In genomic region chr1:145990249-145991097, GRCh38 we compare ENCODE assay signal across 9 cellular contexts. TPM values are rescaled to one million over a fixed set of nuclear protein-coding genes. Genes with fewer than 3 reads are reported as not detected.
DNase-seq lines count a peak whose midpoint lies in the region; ATAC-seq and TF ChIP-seq lines count a peak whose summit lies in the region.
"Had no signal": no experiment of that assay in that cellular context is flagged by ENCODE, and none has a peak within 500 bp of the region (broad histone marks: within the 10 kb centered on the region; RNA-seq: fewer than 3 reads in every experiment).

No MANE protein-coding gene starts in this region.

- H3K27me3 Mint-ChIP-seq in activated CD8-positive, alpha-beta memory T cell treated with anti-CD3 and anti-CD28 coated beads, Interleukin-2, amount 10 ng/mL, durations not matched to agents 7 days and 5 days, result no peaks in the 10 kb centered on the region

- ATAC-seq in activated CD8-positive, alpha-beta memory T cell treated with anti-CD3 and anti-CD28 coated beads, Interleukin-2, amount 10 ng/mL, durations not matched to agents 7 days and 5 days, result no peak
- ATAC-seq in right lobe of liver, result peak; percentile 5 to 31 (median 26)
- ATAC-seq in GM21619 (IDR thresholded peaks at IDR 0.05; ENCODE audit: unreplicated experiment), result no peak

- H3K4me3 ChIP-seq in right lobe of liver (no peak overlapping the region), tibial nerve (no peak overlapping the region)
- H3K4me3 ChIP-seq: BLaER1 had no signal

- H3K27ac ChIP-seq in right lobe of liver (peak overlapping the region in 1 of 3 donors; percentile 37), tibial nerve (peak overlapping the region in 3 of 4 donors; percentile 94 to 99 (median 97))
- H3K27ac ChIP-seq: BLaER1 had no signal

- peaks cover 34% of the 10 kb centered on the region for H3K36me3 Mint-ChIP-seq in activated CD8-positive, alpha-beta memory T cell treated with anti-CD3 and anti-CD28 coated beads, Interleukin-2, amount 10 ng/mL, durations not matched to agents 7 days and 5 days

- H3K27me3 ChIP-seq in right lobe of liver, result no peaks in the 10 kb centered on the region
- H3K27me3 ChIP-seq in tibial nerve, result no peaks in the 10 kb centered on the region
- H3K27me3 ChIP-seq: BLaER1 had no signal

- no peak overlapping the region for H3K27ac Mint-ChIP-seq in activated CD8-positive, alpha-beta memory T cell treated with anti-CD3 and anti-CD28 coated beads, Interleukin-2, amount 10 ng/mL, durations not matched to agents 7 days and 5 days

- peaks cover 0 to 49% (median 18%) of the 10 kb centered on the region in 4 donors for H3K4me1 ChIP-seq in right lobe of liver
- H3K4me1 ChIP-seq in tibial nerve, result peaks cover 0 to 40% (median 8%) of the 10 kb centered on the region in 4 donors

- H3K9me3 Mint-ChIP-seq in activated CD8-positive, alpha-beta memory T cell treated with anti-CD3 and anti-CD28 coated beads, Interleukin-2, amount 10 ng/mL, durations not matched to agents 7 days and 5 days (ENCODE audit: low read depth), result no peaks in the 10 kb centered on the region

- peak; percentile 39 for TF ChIP-seq POLR2A in right lobe of liver (IDR thresholded peaks at IDR 0.05)
- TF ChIP-seq POLR2A in tibial nerve (IDR thresholded peaks at IDR 0.05), result no peak

- peak in 1 of 2 donors; percentile 49 for TF ChIP-seq EP300 in tibial nerve (IDR thresholded peaks at IDR 0.05)

- 64% methylated on average over 7 of the region's 7 CpGs for WGBS in right lobe of liver (ENCODE audit: insufficient coverage, low coverage, low lambda C conversion rate, missing lambda C conversion rate)
- 84 to 87% methylated on average over 7 of the region's 7 CpGs for WGBS in tibial nerve, 2 donors

- peak; percentile 51 for DNase-seq in activated CD8-positive, alpha-beta memory T cell treated with anti-CD3 and anti-CD28 coated beads, Interleukin-2, amount 50 U/mL, for 48 hours
- DNase-seq in activated CD8-positive, alpha-beta memory T cell treated with anti-CD3 and anti-CD28 coated beads, Interleukin-2, amount 10 ng/mL, durations not matched to agents 7 days and 5 days, result no peak
- DNase-seq in amniotic epithelial cell (ENCODE audit: low read depth), result peak; percentile 54
- peak in 1 of 3 donors; percentile 41 for DNase-seq in right lobe of liver
- no peak for DNase-seq in tibial nerve (ENCODE audit: low spot score in 2 of 2)
- no peak for DNase-seq in stimulated activated naive CD4-positive, alpha-beta T cell treated with Interleukin-2 at 50 U/mL for 16 hours (lab: John Stamatoyannopoulos, UW)
- DNase-seq in globus pallidus (ENCODE audit: low spot score), result no peak

- H3K4me3 Mint-ChIP-seq in activated CD8-positive, alpha-beta memory T cell treated with anti-CD3 and anti-CD28 coated beads, Interleukin-2, amount 10 ng/mL, durations not matched to agents 7 days and 5 days, result no peak overlapping the region

- TF ChIP-seq CTCF in right lobe of liver (IDR thresholded peaks at IDR 0.05) (no peak), tibial nerve (IDR thresholded peaks at IDR 0.05) (no peak)

- H3K36me3 ChIP-seq in right lobe of liver (peaks cover 0 to 30% (median 24%) of the 10 kb centered on the region in 4 donors), tibial nerve (peaks cover 22 to 32% (median 26%) of the 10 kb centered on the region in 3 donors)

- H3K4me1 Mint-ChIP-seq in activated CD8-positive, alpha-beta memory T cell treated with anti-CD3 and anti-CD28 coated beads, Interleukin-2, amount 10 ng/mL, durations not matched to agents 7 days and 5 days, result peaks cover 46% of the 10 kb centered on the region

- H3K9me3 ChIP-seq in right lobe of liver (no peaks in the 10 kb centered on the region), tibial nerve (no peaks in the 10 kb centered on the region)
- H3K9me3 ChIP-seq: BLaER1 had no signal

- CTCF ChIA-PET in activated CD8-positive, alpha-beta memory T cell treated with anti-CD3 and anti-CD28 coated beads, Interleukin-2, amount 10 ng/mL, durations not matched to agents 7 days and 5 days (lab: Charles Lee), result interaction anchor here (0.9 to 13.2 kb wide), 6 partner anchors 11 to 45 kb away, joined by 3 to 160 read pairs (median 4); no protein-coding TSS in a partner anchor

- intact Hi-C loops in right lobe of liver (cut with DNase I), result no loop called here

RNA-seq across cellular contexts. Expression of gene TXNIP, which starts 5.9 kb away (rescaled TPM):
- total RNA-seq in activated CD8-positive, alpha-beta memory T cell treated with anti-CD3 and anti-CD28 coated beads, Interleukin-2, amount 10 ng/mL, durations not matched to agents 7 days and 5 days, result 100 to 1,000 TPM; 127 to 207 TPM
- total RNA-seq in right lobe of liver (100 to 1,000 TPM in 3 of 6 experiments, 10 to 100 TPM in 3; 56.3 to 398 (median 134) TPM), tibial nerve (1,000 to 10,000 TPM; 1,863 to 2,525 (median 2,185) TPM)

RNA-seq across cellular contexts. Expression of gene POLR3GL, which starts 26.0 kb away (rescaled TPM):
- 10 to 100 TPM; 23.5 to 29.1 TPM for total RNA-seq in activated CD8-positive, alpha-beta memory T cell treated with anti-CD3 and anti-CD28 coated beads, Interleukin-2, amount 10 ng/mL, durations not matched to agents 7 days and 5 days
- 10 to 100 TPM in 4 of 6 experiments, 1 to 10 TPM in 2; 8.4 to 14.3 (median 11.9) TPM for total RNA-seq in right lobe of liver
- total RNA-seq in tibial nerve, result 10 to 100 TPM; 20.1 to 33.1 (median 28.9) TPM

RNA-seq across cellular contexts. Expression of gene ANKRD34A, which starts 26.1 kb away (rescaled TPM):
- 1 to 10 TPM; 3.8 to 4.6 TPM for total RNA-seq in activated CD8-positive, alpha-beta memory T cell treated with anti-CD3 and anti-CD28 coated beads, Interleukin-2, amount 10 ng/mL, durations not matched to agents 7 days and 5 days
- total RNA-seq in right lobe of liver (under 1 TPM in 5 of 6 experiments, not detected in 1; 0.14 to 0.88 (median 0.22) TPM), tibial nerve (1 to 10 TPM in 2 of 4 donors, under 1 TPM in 2; 0.39 to 2.4 (median 1.3) TPM)

RNA-seq across cellular contexts. Expression of gene HJV, which starts 31.1 kb away (rescaled TPM):
- not detected for total RNA-seq in activated CD8-positive, alpha-beta memory T cell treated with anti-CD3 and anti-CD28 coated beads, Interleukin-2, amount 10 ng/mL, durations not matched to agents 7 days and 5 days
- total RNA-seq in right lobe of liver, result 100 to 1,000 TPM in 4 of 6 experiments, 10 to 100 TPM in 2; 53.0 to 215 (median 109) TPM
- total RNA-seq in tibial nerve, result not detected

RNA-seq across cellular contexts. Expression of gene LIX1L, which starts 32.7 kb away (rescaled TPM):
- total RNA-seq in activated CD8-positive, alpha-beta memory T cell treated with anti-CD3 and anti-CD28 coated beads, Interleukin-2, amount 10 ng/mL, durations not matched to agents 7 days and 5 days, result 10 to 100 TPM; 35.0 to 36.2 TPM
- total RNA-seq in right lobe of liver, result 10 to 100 TPM; 10.6 to 11.9 (median 11.0) TPM
- 10 to 100 TPM; 30.8 to 57.1 (median 41.5) TPM for total RNA-seq in tibial nerve

Comparison
In these comparisons a context has a peak if more than half of its experiments do, and no peak if none do; other contexts are left out.
1. DNase-seq: peak in activated CD8-positive, alpha-beta memory T cell treated with anti-CD3 and anti-CD28 coated beads, Interleukin-2, amount 50 U/mL, for 48 hours (single experiment) and amniotic epithelial cell (single experiment); none in activated CD8-positive, alpha-beta memory T cell treated with anti-CD3 and anti-CD28 coated beads, Interleukin-2, amount 10 ng/mL, durations not matched to agents 7 days and 5 days (single experiment), tibial nerve (0 of 2), stimulated activated naive CD4-positive, alpha-beta T cell treated with Interleukin-2 at 50 U/mL for 16 hours (single experiment) and globus pallidus (single experiment).
2. ATAC-seq: peak in right lobe of liver (4 of 4); none in activated CD8-positive, alpha-beta memory T cell treated with anti-CD3 and anti-CD28 coated beads, Interleukin-2, amount 10 ng/mL, durations not matched to agents 7 days and 5 days (single experiment) and GM21619 (single experiment).
3. RNA of gene TXNIP, which starts 5.9 kb away (total RNA-seq): 1,863 to 2,525 TPM in tibial nerve; 127 to 207 TPM in activated CD8-positive, alpha-beta memory T cell treated with anti-CD3 and anti-CD28 coated beads, Interleukin-2, amount 10 ng/mL, durations not matched to agents 7 days and 5 days and 56.3 to 398 TPM in right lobe of liver; every median in the first group is over 4 times any median in the second.